1 cellular context compared by ENCODE assay signal in the genomic region with DNA sequence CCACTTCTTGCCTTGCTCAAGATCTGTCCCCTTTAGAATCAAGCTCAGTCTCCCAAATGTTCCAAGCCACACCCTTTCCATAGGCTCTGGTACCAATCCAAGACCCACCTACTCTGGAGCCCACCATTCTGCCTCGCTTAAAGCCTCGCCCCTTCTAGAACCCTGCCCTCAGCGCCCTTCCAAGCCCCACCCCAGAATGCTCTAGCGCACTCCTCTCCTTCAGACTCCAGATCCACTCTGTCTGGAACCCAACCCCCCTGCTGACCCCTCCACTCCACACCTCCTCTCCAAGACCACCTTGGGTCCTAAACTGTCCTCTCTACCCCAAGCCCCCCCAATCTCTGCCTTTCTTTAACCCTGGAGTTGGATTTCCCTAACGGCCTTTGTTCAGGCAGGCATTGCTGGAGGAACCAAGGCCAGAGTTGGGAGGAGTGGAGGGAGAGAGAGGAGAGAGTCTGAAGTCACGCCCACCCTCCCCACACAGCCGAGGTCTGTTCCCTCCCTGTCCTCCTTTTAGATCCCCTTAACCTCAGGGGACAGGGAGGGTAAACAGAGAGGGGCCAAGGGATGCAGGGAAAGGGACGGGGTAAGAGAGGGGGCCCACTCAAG.
TF ChIP-seq lines count a peak whose summit lies in the region.

No MANE protein-coding gene starts in this region.

TF ChIP-seq in GM12878, 131 proteins besides CTCF, POLR2A, EP300 and RAD21:
- TF ChIP-seq BRCA1 (IDR thresholded peaks at IDR 0.05; ENCODE audit: low read depth, low read length) (no peak), PBX3 (IDR thresholded peaks at IDR 0.05; ENCODE audit: insufficient replicate concordance, low read depth, low read length) (no peak), SIX5 (IDR thresholded peaks at IDR 0.05; ENCODE audit: low read depth, low read length, severe bottlenecking) (no peak), REST (IDR thresholded peaks at IDR 0.05; ENCODE audit: low read depth, low read length) (no peak)
